Comparison of ENCODE assay signal across 18 cellular contexts in genomic region chr12:21542412-21542811, GRCh38.
"Had no signal": no experiment of that assay in that cellular context is flagged by ENCODE, and none has a peak within 500 bp of the region (broad histone marks: within the 10 kb centered on the region; RNA-seq: fewer than 3 reads in every experiment).

No MANE protein-coding gene starts in this region.

- ATAC-seq: activated CD4-positive, CD25-positive, alpha-beta regulatory T cell treated with anti-CD3 and anti-CD28 coated beads, Interleukin-2, amount 50 U/mL, for 24 hours; activated T-cell treated with anti-CD3 and anti-CD28 coated beads, Interleukin-2, amount 50 U/mL, for 4 hours; esophagus mucosa; natural killer cell; right lobe of liver had no signal

- H3K27me3 ChIP-seq: adrenal gland, ovary, right lobe of liver, stomach had no signal

- H3K36me3 ChIP-seq: adrenal gland, ovary, stomach had no signal

- H3K27ac ChIP-seq: adrenal gland, ovary, right lobe of liver, stomach had no signal

- H3K9me3 ChIP-seq: adrenal gland, ovary, right lobe of liver, stomach had no signal

- DNase-seq: activated CD4-positive, alpha-beta T cell treated with anti-CD3 and anti-CD28 coated beads, Interleukin-2, amount 50 U/mL, for 1 hour; activated CD8-positive, alpha-beta memory T cell treated with anti-CD3 and anti-CD28 coated beads, Interleukin-2, amount 50 U/mL, for 4 hours; activated naive CD4-positive, alpha-beta T cell treated with anti-CD3 and anti-CD28 coated beads, Interleukin-2, amount 10 ng/mL, durations not matched to agents 7 days and 5 days; activated T-cell treated with anti-CD3 and anti-CD28 coated beads, Interleukin-2, amount 50 U/mL, for 4 hours; adrenal gland; effector CD4-positive, alpha-beta T cell; natural killer cell; ovary; right lobe of liver; small intestine; stimulated activated CD4-positive, alpha-beta T cell treated with anti-CD3 and anti-CD28 coated beads, Interleukin-15, amount 100 ng/mL, for 24 hours; stimulated activated CD4-positive, alpha-beta T cell treated with anti-CD3 and anti-CD28 coated beads, Interleukin-2, amount 100 ng/mL, for 48 hours; stomach had no signal

- H3K4me3 ChIP-seq: adrenal gland, lung, ovary, right lobe of liver, stomach had no signal

- FAIRE-seq: astrocyte, bronchial epithelial cell, small intestine had no signal

- H3K4me1 ChIP-seq: adrenal gland, right lobe of liver, stomach had no signal
